ENCODE assay signal across 39 cellular contexts in genomic region chr11:113817626-113818025, GRCh38. TPM values are rescaled to one million over a fixed set of nuclear protein-coding genes. Genes with fewer than 3 reads are reported as not detected.
"Had no signal": no experiment of that assay in that cellular context is flagged by ENCODE, and none has a peak within 500 bp of the region (broad histone marks: within the 10 kb centered on the region; RNA-seq: fewer than 3 reads in every experiment).

No MANE protein-coding gene starts in this region.

- ATAC-seq: activated CD4-positive, CD25-positive, alpha-beta regulatory T cell treated with anti-CD3 and anti-CD28 coated beads, Interleukin-2, amount 50 U/mL, for 24 hours; activated CD8-positive, alpha-beta T cell treated with anti-CD3 and anti-CD28 coated beads for 36 hours; activated naive CD8-positive, alpha-beta T cell treated with anti-CD3 and anti-CD28 coated beads, Interleukin-2, amount 50 U/mL, for 24 hours; gastroesophageal sphincter had no signal

- H3K4me1 ChIP-seq: adrenal gland, colonic mucosa, esophagus squamous epithelium, gastroesophageal sphincter had no signal

- H3K4me3 Mint-ChIP-seq: activated B cell treated with CpG ODN at 0.5 μM for 24 hours; activated CD8-positive, alpha-beta T cell treated with anti-CD3 and anti-CD28 coated beads for 36 hours; activated naive CD4-positive, alpha-beta T cell treated with anti-CD3 and anti-CD28 coated beads for 36 hours; activated naive CD4-positive, alpha-beta T cell treated with anti-CD3 and anti-CD28 coated beads, Interleukin-2, amount 50 U/mL, for 24 hours; activated naive CD8-positive, alpha-beta T cell treated with anti-CD3 and anti-CD28 coated beads for 36 hours; activated naive CD8-positive, alpha-beta T cell treated with anti-CD3 and anti-CD28 coated beads, Interleukin-2, amount 50 U/mL, for 24 hours; activated T-helper 1 cell treated with anti-CD3 and anti-CD28 coated beads, Interleukin-12 subunit alpha, Interleukin-12 subunit beta, Interleukin-2, Interleukin-4 antibody, amounts not matched to agents 30 ng/mL and 10 ng/mL and 1 ng/mL, durations not matched to agents 14 hours and 24 hours and 36 hours; brain had no signal

- H3K36me3 ChIP-seq: colonic mucosa had no signal

- H3K4me1 Mint-ChIP-seq: activated B cell treated with CpG ODN at 0.5 μM for 24 hours; activated naive CD4-positive, alpha-beta T cell treated with anti-CD3 and anti-CD28 coated beads, Interleukin-2, amount 50 U/mL, for 24 hours; activated naive CD8-positive, alpha-beta T cell treated with anti-CD3 and anti-CD28 coated beads for 36 hours; activated naive CD8-positive, alpha-beta T cell treated with anti-CD3 and anti-CD28 coated beads, Interleukin-2, amount 50 U/mL, for 24 hours; brain had no signal

- H3K4me3 ChIP-seq: adrenal gland, colonic mucosa, esophagus squamous epithelium, gastroesophageal sphincter had no signal

- DNase-seq: activated B cell treated with CpG ODN at 0.5 μM for 24 hours; activated CD4-positive, alpha-beta T cell treated with anti-CD3 and anti-CD28 coated beads for 48 hours; activated CD4-positive, alpha-beta T cell treated with anti-CD3 and anti-CD28 coated beads, Interleukin-2, amount 50 U/mL, for 1 hour; activated CD4-positive, alpha-beta T cell treated with anti-CD3 and anti-CD28 coated beads, Interleukin-2, amount 50 U/mL, for 48 hours; activated CD8-positive, alpha-beta memory T cell treated with anti-CD3 and anti-CD28 coated beads for 24 hours; activated CD8-positive, alpha-beta T cell treated with anti-CD3 and anti-CD28 coated beads for 36 hours; activated effector memory CD4-positive, alpha-beta T cell treated with anti-CD3 and anti-CD28 coated beads, Interleukin-2, amount 50 U/mL, for 16 hours; activated naive CD4-positive, alpha-beta T cell treated with anti-CD3 and anti-CD28 coated beads for 36 hours; activated naive CD8-positive, alpha-beta T cell treated with anti-CD3 and anti-CD28 coated beads for 36 hours; activated naive CD8-positive, alpha-beta T cell treated with anti-CD3 and anti-CD28 coated beads, Interleukin-2, amount 50 U/mL, for 24 hours; activated T-cell treated with anti-CD3 and anti-CD28 coated beads, Interleukin-2, amount 50 U/mL, for 1 hour; activated T-cell treated with anti-CD3 and anti-CD28 coated beads, Interleukin-2, amount 50 U/mL, for 48 hours; adrenal gland; amygdala; aorta; central memory CD4-positive, alpha-beta T cell; cerebellar nuclear complex; colonic mucosa; effector CD8-positive, alpha-beta T cell; esophagus squamous epithelium; foreskin melanocyte; T-helper 2 cell; WERI-Rb-1 had no signal

- H3K27me3 Mint-ChIP-seq: activated B cell treated with CpG ODN at 0.5 μM for 24 hours; activated CD8-positive, alpha-beta T cell treated with anti-CD3 and anti-CD28 coated beads for 36 hours; activated naive CD4-positive, alpha-beta T cell treated with anti-CD3 and anti-CD28 coated beads, Interleukin-2, amount 50 U/mL, for 24 hours; activated naive CD8-positive, alpha-beta T cell treated with anti-CD3 and anti-CD28 coated beads for 36 hours; activated naive CD8-positive, alpha-beta T cell treated with anti-CD3 and anti-CD28 coated beads, Interleukin-2, amount 50 U/mL, for 24 hours; brain had no signal

- H3K27me3 ChIP-seq: adrenal gland, colonic mucosa, esophagus squamous epithelium, gastroesophageal sphincter had no signal

- H3K9me3 ChIP-seq: adrenal gland, colonic mucosa, esophagus squamous epithelium, gastroesophageal sphincter had no signal

- FAIRE-seq: bronchial epithelial cell, endometrium, endothelial cell of umbilical vein had no signal

- H3K27ac Mint-ChIP-seq: activated B cell treated with CpG ODN at 0.5 μM for 24 hours; activated CD8-positive, alpha-beta T cell treated with anti-CD3 and anti-CD28 coated beads for 36 hours; activated naive CD4-positive, alpha-beta T cell treated with anti-CD3 and anti-CD28 coated beads for 36 hours; activated naive CD4-positive, alpha-beta T cell treated with anti-CD3 and anti-CD28 coated beads, Interleukin-2, amount 50 U/mL, for 24 hours; activated naive CD8-positive, alpha-beta T cell treated with anti-CD3 and anti-CD28 coated beads for 36 hours; activated naive CD8-positive, alpha-beta T cell treated with anti-CD3 and anti-CD28 coated beads, Interleukin-2, amount 50 U/mL, for 24 hours; activated T-helper 1 cell treated with anti-CD3 and anti-CD28 coated beads, Interleukin-12 subunit alpha, Interleukin-12 subunit beta, Interleukin-2, Interleukin-4 antibody, amounts not matched to agents 30 ng/mL and 10 ng/mL and 1 ng/mL, durations not matched to agents 14 hours and 24 hours and 36 hours; activated T-helper 2 cell treated with anti-CD3 and anti-CD28 coated beads, Interferon-gamma antibody, Interleukin-2, Interleukin-4, amounts not matched to agents 10 μg/mL and 5 μg/mL and 100 μg/mL, durations not matched to agents 14 hours and 24 hours and 36 hours; brain had no signal

- H3K27ac ChIP-seq: adrenal gland, colonic mucosa, epithelial cell of prostate, esophagus squamous epithelium, gastroesophageal sphincter, WERI-Rb-1 had no signal

- H3K9me3 Mint-ChIP-seq: activated B cell treated with CpG ODN at 0.5 μM for 24 hours; activated CD8-positive, alpha-beta T cell treated with anti-CD3 and anti-CD28 coated beads for 36 hours; activated naive CD4-positive, alpha-beta T cell treated with anti-CD3 and anti-CD28 coated beads for 36 hours; activated naive CD4-positive, alpha-beta T cell treated with anti-CD3 and anti-CD28 coated beads, Interleukin-2, amount 50 U/mL, for 24 hours; activated naive CD8-positive, alpha-beta T cell treated with anti-CD3 and anti-CD28 coated beads for 36 hours; activated naive CD8-positive, alpha-beta T cell treated with anti-CD3 and anti-CD28 coated beads, Interleukin-2, amount 50 U/mL, for 24 hours; activated T-helper 1 cell treated with anti-CD3 and anti-CD28 coated beads, Interleukin-12 subunit alpha, Interleukin-12 subunit beta, Interleukin-2, Interleukin-4 antibody, amounts not matched to agents 30 ng/mL and 10 ng/mL and 1 ng/mL, durations not matched to agents 14 hours and 24 hours and 36 hours; activated T-helper 2 cell treated with anti-CD3 and anti-CD28 coated beads, Interferon-gamma antibody, Interleukin-2, Interleukin-4, amounts not matched to agents 10 μg/mL and 5 μg/mL and 100 μg/mL, durations not matched to agents 14 hours and 24 hours and 36 hours; brain had no signal

RNA-seq across cellular contexts. Expression of gene CLDN25, which starts 38.0 kb away (rescaled TPM):
- total RNA-seq: activated B cell treated with CpG ODN at 0.5 μM for 24 hours; activated CD8-positive, alpha-beta T cell treated with anti-CD3 and anti-CD28 coated beads for 36 hours; activated naive CD4-positive, alpha-beta T cell treated with anti-CD3 and anti-CD28 coated beads for 36 hours; activated naive CD8-positive, alpha-beta T cell treated with anti-CD3 and anti-CD28 coated beads for 36 hours; activated T-helper 1 cell treated with anti-CD3 and anti-CD28 coated beads, Interleukin-12 subunit alpha, Interleukin-12 subunit beta, Interleukin-2, Interleukin-4 antibody, amounts not matched to agents 30 ng/mL and 10 ng/mL and 1 ng/mL, durations not matched to agents 14 hours and 24 hours and 36 hours; activated T-helper 2 cell treated with anti-CD3 and anti-CD28 coated beads, Interferon-gamma antibody, Interleukin-2, Interleukin-4, amounts not matched to agents 10 μg/mL and 5 μg/mL and 100 μg/mL, durations not matched to agents 14 hours and 24 hours and 36 hours; adrenal gland; aorta; bronchial epithelial cell; colonic mucosa; dermis microvascular lymphatic vessel endothelial cell; endothelial cell of umbilical vein; esophagus squamous epithelium; fibroblast of lung; fibroblast of villous mesenchyme; gastroesophageal sphincter; glomerular endothelial cell; T-helper 1 cell treated with Interleukin-12 subunit alpha and Interleukin-12 subunit beta and Interleukin-4 antibody, amounts not matched to agents 30 ng/mL and 1 ng/mL, for 36 hours had no signal
- polyA plus RNA-seq: adrenal gland, aorta, endothelial cell of umbilical vein, esophagus, fibroblast of lung had no signal
